ENCODE assay signal across 9 cellular contexts in the genomic region with DNA sequence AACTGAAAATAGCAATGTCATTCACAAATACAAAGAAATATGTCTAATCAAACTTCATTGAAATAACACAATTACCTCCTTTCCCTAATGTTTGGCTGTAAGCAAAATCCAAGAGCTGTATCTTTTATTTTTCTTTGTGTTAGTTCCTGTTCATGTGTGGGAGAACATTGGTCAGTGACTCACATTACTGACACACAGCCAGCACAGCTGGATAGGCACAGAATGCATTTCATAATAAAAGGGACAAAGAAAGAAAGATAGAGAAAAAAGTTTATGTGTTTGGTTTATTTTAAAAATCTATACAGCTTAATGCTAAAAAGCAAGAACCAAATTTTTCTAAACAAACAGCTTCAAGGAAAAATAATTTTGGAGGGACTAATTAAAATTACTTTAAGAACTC.
DNase-seq lines count a peak whose midpoint lies in the region; ATAC-seq, FAIRE-seq and TF ChIP-seq lines count a peak whose summit lies in the region.
"Had no signal": no experiment of that assay in that cellular context is flagged by ENCODE, and none has a peak within 500 bp of the region (broad histone marks: within the 10 kb centered on the region; RNA-seq: fewer than 3 reads in every experiment).

No MANE protein-coding gene starts in this region.

- no peak overlapping the region for H3K27ac ChIP-seq in kidney (ENCODE audit: low read depth in 2 of 2, low read length in 2 of 2)

- H3K9ac ChIP-seq in kidney (ENCODE audit: low read length in 2 of 2) = no peak overlapping the region

- FAIRE-seq in HTR-8/SVneo (lab: Jason Lieb, UNC) (no peak), kidney (lab: Jason Lieb, UNC) (peak; percentile 79)

- no peaks in the 10 kb centered on the region for H3K9me3 ChIP-seq in kidney (ENCODE audit: control insufficient read depth in 1 of 2, low read length in 2 of 2)

- no peaks in the 10 kb centered on the region for H3K36me3 ChIP-seq in kidney (ENCODE audit: control insufficient read depth in 1 of 2, insufficient read depth in 2 of 2, low read length in 2 of 2)

- H3K4me3 ChIP-seq in kidney (ENCODE audit: low read length in 2 of 2) = no peak overlapping the region

- no peaks in the 10 kb centered on the region for H3K4me1 ChIP-seq in kidney (ENCODE audit: control insufficient read depth in 1 of 2, insufficient read depth in 1 of 2, low read depth in 1 of 2, low read length in 2 of 2)

- DNase-seq in HTR-8/SVneo (ENCODE audit: insufficient read length, low spot score) (peak; percentile 37), brain pericyte (ENCODE audit: low read depth, low spot score) (peak; percentile 79), kidney (no peak), stromal cell of bone marrow (ENCODE audit: low read depth) (peak; percentile 92), SKM-1 (lab: John Stamatoyannopoulos, UW; ENCODE audit: unreplicated experiment) (no peak), DMS153 (lab: John Stamatoyannopoulos, UW) (no peak)
- no peak for DNase-seq in stimulated activated CD4-positive, alpha-beta T cell treated with anti-CD3 and anti-CD28 coated beads, Interleukin-4, amount 100 ng/mL, for 4 hours
- DNase-seq: NCI-H2171 had no signal

- ATAC-seq in HG02678 (IDR thresholded peaks at IDR 0.05; ENCODE audit: unreplicated experiment) = no peak

- intact Hi-C loops in kidney (cut with DNase I) = no loop called here

- TF ChIP-seq CTCF in kidney (IDR thresholded peaks at IDR 0.05; ENCODE audit: borderline replicate concordance, extremely low read depth, insufficient read depth) = no peak

Comparison
In these comparisons a context has a peak if more than half of its experiments do, and no peak if none do; other contexts are left out.
1. DNase-seq: peak in HTR-8/SVneo (single experiment), brain pericyte (single experiment) and stromal cell of bone marrow (single experiment); none in kidney (single experiment), SKM-1 (single experiment), stimulated activated CD4-positive, alpha-beta T cell treated with anti-CD3 and anti-CD28 coated beads, Interleukin-4, amount 100 ng/mL, for 4 hours (0 of 2) and DMS153 (single experiment).